ENCODE assay signal across 8 cellular contexts in the genomic region with DNA sequence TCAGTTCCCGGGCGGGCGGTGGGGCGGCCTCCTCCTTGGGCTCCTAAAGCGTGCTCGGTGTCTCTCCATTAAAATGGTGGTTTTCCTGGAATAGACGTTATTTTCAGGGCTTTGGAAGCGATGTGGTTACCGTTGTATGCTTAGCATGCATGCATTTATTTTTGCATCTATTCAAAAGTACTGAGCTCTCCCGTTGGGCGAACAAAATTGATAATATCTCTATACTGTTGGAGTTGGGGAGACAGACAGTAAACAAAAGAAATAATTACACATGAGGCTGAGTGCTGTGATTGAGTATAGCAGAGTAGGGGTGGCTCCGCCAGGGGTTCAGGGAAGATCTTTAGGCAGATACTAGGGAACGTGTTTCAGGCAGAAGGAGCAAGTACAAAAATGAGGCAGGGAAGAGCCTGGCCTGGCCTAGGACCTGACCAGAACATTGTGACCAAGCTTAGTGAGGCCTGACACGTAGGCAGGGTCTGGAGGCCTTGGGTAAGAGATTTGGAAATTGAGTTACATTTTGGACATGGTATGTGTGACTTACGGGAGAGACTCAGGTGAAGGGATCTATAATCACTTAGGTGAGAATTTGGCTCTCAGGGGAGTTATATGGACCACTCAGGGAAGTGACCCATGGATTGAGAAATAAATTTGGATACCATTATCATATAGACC. TPM values are rescaled to one million over a fixed set of nuclear protein-coding genes. Genes with fewer than 3 reads are reported as not detected.
DNase-seq lines count a peak whose midpoint lies in the region; ATAC-seq, FAIRE-seq and TF ChIP-seq lines count a peak whose summit lies in the region.

No MANE protein-coding gene starts in this region.

- H3K27ac ChIP-seq in DND-41 (ENCODE audit: low read length): peak overlapping the region; percentile 98
- H3K27ac ChIP-seq in astrocyte (ENCODE audit: low read depth, low read length): peak overlapping the region; percentile 32
- peak overlapping the region in 1 of 2 donors; percentile 27 for H3K27ac ChIP-seq in mucosa of rectum (ENCODE audit: low read depth in 2 of 2, low read length in 2 of 2)

- H3K4me1 Mint-ChIP-seq in astrocyte (ENCODE audit: low read depth, unreplicated experiment): peaks cover 5% of the 10 kb centered on the region

- H3K4me1 ChIP-seq in DND-41 (ENCODE audit: insufficient read depth, low read length) (peaks cover 48% of the 10 kb centered on the region), astrocyte (ENCODE audit: insufficient read depth, low read length) (peaks cover 12% of the 10 kb centered on the region), mucosa of rectum (ENCODE audit: control insufficient read depth in 2 of 2, insufficient read depth in 2 of 2, low read length in 2 of 2) (peaks cover 11 to 12% of the 10 kb centered on the region in 2 donors)

- H3K9me3 ChIP-seq in DND-41 (ENCODE audit: insufficient read depth, low read length, severe bottlenecking) (no peaks in the 10 kb centered on the region), astrocyte (ENCODE audit: insufficient read depth, low read depth, low read length) (no peaks in the 10 kb centered on the region), mucosa of rectum (ENCODE audit: control insufficient read depth in 2 of 2, low read length in 2 of 2) (no peaks in the 10 kb centered on the region)

- H3K4me2 ChIP-seq in DND-41 (ENCODE audit: insufficient read depth, low read length) (peak overlapping the region; percentile 94), astrocyte (ENCODE audit: low read length) (peak overlapping the region; percentile 95)

- H3K4me3 ChIP-seq in DND-41 (ENCODE audit: low read depth in 1 of 2, low read length in 2 of 2) (peak overlapping the region; percentile 69 to 95), astrocyte (ENCODE audit: insufficient read depth, low read depth, low read length) (peak overlapping the region; percentile 92), mucosa of rectum (ENCODE audit: low read length in 2 of 2) (peak overlapping the region; percentile 70 to 80)

- ATAC-seq in DND-41 (ENCODE audit: insufficient read depth, low read depth) (no peak), HG03159 (IDR thresholded peaks at IDR 0.05; ENCODE audit: unreplicated experiment) (peak; percentile 5), HG03045 (IDR thresholded peaks at IDR 0.05; ENCODE audit: unreplicated experiment) (no peak)

- H2AFZ ChIP-seq in DND-41 (ENCODE audit: low read depth, low read length) (peak overlapping the region; percentile 72), astrocyte (ENCODE audit: low read depth, low read length) (peak overlapping the region; percentile 79)

- no peaks in the 10 kb centered on the region for H3K27me3 Mint-ChIP-seq in astrocyte (ENCODE audit: low read depth, unreplicated experiment)

- no peaks in the 10 kb centered on the region for H3K36me3 Mint-ChIP-seq in astrocyte (ENCODE audit: low read depth, unreplicated experiment)

- H3K9ac ChIP-seq in DND-41 (ENCODE audit: low read depth, low read length) (peak overlapping the region; percentile 86), astrocyte (ENCODE audit: low read length) (peak overlapping the region; percentile 85), mucosa of rectum (ENCODE audit: low read depth in 1 of 2, low read length in 2 of 2) (peak overlapping the region; percentile 55 to 65)

- H3K9me3 Mint-ChIP-seq in astrocyte (ENCODE audit: unreplicated experiment): no peaks in the 10 kb centered on the region

- DNase-seq in DND-41 (no peak), astrocyte (ENCODE audit: low read depth) (no peak), NCI-H1930 (lab: John Stamatoyannopoulos, UW) (no peak), ecto neural progenitor cell (ENCODE audit: low spot score) (no peak)
- no peak for DNase-seq in stimulated activated CD4-positive, alpha-beta T cell treated with anti-CD3 and anti-CD28 coated beads, Interleukin-4, amount 100 ng/mL, for 4 hours

- H3K27me3 ChIP-seq in DND-41 (ENCODE audit: insufficient read depth, low read length, poor library complexity) (no peaks in the 10 kb centered on the region), astrocyte (ENCODE audit: insufficient read depth, low read length) (no peaks in the 10 kb centered on the region), mucosa of rectum (ENCODE audit: control insufficient read depth in 2 of 2, insufficient read depth in 2 of 2, low read length in 2 of 2) (no peaks in the 10 kb centered on the region)

- H4K20me1 ChIP-seq in DND-41 (ENCODE audit: insufficient read depth, low read length) (peaks cover 17% of the 10 kb centered on the region; the same call in 1 of the 2 replicates), astrocyte (ENCODE audit: insufficient read depth, low read length) (no peaks in the 10 kb centered on the region)

- TF ChIP-seq CTCF in DND-41 (IDR thresholded peaks at IDR 0.05; ENCODE audit: borderline replicate concordance, extremely low read depth, low read length, poor library complexity, severe bottlenecking): no peak
- TF ChIP-seq CTCF in astrocyte (IDR thresholded peaks at IDR 0.05; ENCODE audit: insufficient read depth, low read depth, low read length): no peak

- H3K27ac Mint-ChIP-seq in astrocyte (ENCODE audit: unreplicated experiment): no peak overlapping the region

- peak overlapping the region; percentile 82 for H3K4me3 Mint-ChIP-seq in astrocyte (ENCODE audit: unreplicated experiment)

- H3K36me3 ChIP-seq in DND-41 (ENCODE audit: insufficient read depth, low read length): peaks cover 30% of the 10 kb centered on the region
- no peaks in the 10 kb centered on the region for H3K36me3 ChIP-seq in astrocyte (ENCODE audit: insufficient read depth, low read length)
- no peaks in the 10 kb centered on the region for H3K36me3 ChIP-seq in mucosa of rectum (ENCODE audit: control insufficient read depth in 2 of 2, insufficient read depth in 2 of 2, low read length in 2 of 2)

- H3K79me2 ChIP-seq in DND-41 (ENCODE audit: insufficient read depth, low read length): peaks cover 65% of the 10 kb centered on the region
- H3K79me2 ChIP-seq in astrocyte (ENCODE audit: insufficient read depth, low read length): peaks cover 53% of the 10 kb centered on the region

- FAIRE-seq in astrocyte (lab: Jason Lieb, UNC): no peak

RNA-seq across cellular contexts. Expression of a gene that starts 0.7 kb away (rescaled TPM):
- total RNA-seq in astrocyte: 2.5 and 2.8 TPM in 2 replicates

RNA-seq across cellular contexts. Expression of a gene that starts 11.1 kb away (rescaled TPM):
- 0.10 and 0.45 TPM in 2 replicates for total RNA-seq in astrocyte

RNA-seq across cellular contexts. Expression of a gene that starts 30.9 kb away (rescaled TPM):
- 97.3 and 101 TPM in 2 replicates for total RNA-seq in astrocyte
